ENCODE assay signal across 8 cellular contexts in the genomic region with DNA sequence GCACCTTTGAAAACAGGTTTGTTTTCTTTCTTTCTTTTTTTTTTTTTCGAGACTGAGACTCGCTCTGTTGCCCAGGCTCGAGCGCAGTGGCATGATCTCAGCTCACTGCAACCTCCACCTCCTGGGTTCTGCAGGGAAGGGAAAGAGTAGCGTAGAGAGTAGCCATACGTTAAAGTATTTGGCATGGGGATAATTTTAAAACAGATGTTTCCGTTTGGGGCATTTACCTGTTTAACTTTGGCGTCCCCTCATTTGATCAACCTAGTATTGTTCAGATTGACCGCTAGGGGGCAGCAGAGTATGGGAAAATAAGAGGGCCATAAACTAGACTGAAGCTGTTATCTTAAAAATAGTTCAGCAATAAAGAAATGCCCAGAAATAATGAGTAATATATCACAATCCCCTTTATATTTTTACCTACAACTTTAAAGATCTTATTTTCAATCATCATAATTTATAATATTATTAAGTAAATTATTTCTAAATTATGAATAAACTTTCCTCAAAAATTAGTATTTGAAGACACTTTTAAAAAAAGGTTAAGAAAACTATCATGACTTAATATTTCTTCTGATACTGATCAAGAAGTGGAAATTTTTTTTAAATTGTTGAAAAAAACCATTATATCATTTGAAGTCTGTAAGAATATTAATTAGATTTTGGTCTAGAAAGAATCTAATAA. TPM values are rescaled to one million over a fixed set of nuclear protein-coding genes. Genes with fewer than 3 reads are reported as not detected.
DNase-seq lines count a peak whose midpoint lies in the region; ATAC-seq and TF ChIP-seq lines count a peak whose summit lies in the region.

No MANE protein-coding gene starts in this region.

- H3K4me3 ChIP-seq in AG04449 (ENCODE audit: low read depth, low read length) (no peak overlapping the region), duodenal mucosa (ENCODE audit: low read depth in 1 of 2, low read length in 2 of 2) (peak overlapping the region; percentile 48 to 58)

- peak overlapping the region in 1 of 2 donors; percentile 64 for H3K9ac ChIP-seq in duodenal mucosa (ENCODE audit: low read depth in 1 of 2, low read length in 2 of 2)

- no peak overlapping the region for H3K27ac Mint-ChIP-seq in activated CD4-positive, alpha-beta T cell treated with anti-CD3 and anti-CD28 coated beads, Interleukin-2, amount 10 ng/mL, durations not matched to agents 7 days and 5 days
- no peak overlapping the region for H3K27ac Mint-ChIP-seq in memory B cell

- peaks cover 0 to 2% of the 10 kb centered on the region in 2 donors for H3K4me1 ChIP-seq in duodenal mucosa (ENCODE audit: control insufficient read depth in 1 of 2, insufficient read depth in 2 of 2, low read length in 2 of 2)

- CTCF ChIA-PET in AG04449 (lab: Yijun Ruan, JAX), result interaction anchor here (0.7 to 3.0 kb wide), 23 partner anchors 11 to 293 kb away, joined by 3 to 46 read pairs (median 5); a partner anchor contains a TSS
- CTCF ChIA-PET in activated CD4-positive, alpha-beta T cell treated with anti-CD3 and anti-CD28 coated beads, Interleukin-2, amount 10 ng/mL, durations not matched to agents 7 days and 5 days (lab: Charles Lee), result interaction anchor here (0.6 to 0.7 kb wide), 2 partner anchors 16 to 256 kb away, joined by 3 read pairs; no protein-coding TSS in a partner anchor

- H3K27me3 ChIP-seq in duodenal mucosa (ENCODE audit: control insufficient read depth in 1 of 2, insufficient read depth in 2 of 2, low read length in 2 of 2), result no peaks in the 10 kb centered on the region

- H3K4me3 Mint-ChIP-seq in activated CD4-positive, alpha-beta T cell treated with anti-CD3 and anti-CD28 coated beads, Interleukin-2, amount 10 ng/mL, durations not matched to agents 7 days and 5 days, result no peak overlapping the region
- peak overlapping the region; percentile 87 for H3K4me3 Mint-ChIP-seq in memory B cell

- ATAC-seq in GM18858 (IDR thresholded peaks at IDR 0.05; ENCODE audit: unreplicated experiment), result peak; percentile 86
- peak; percentile 90 for ATAC-seq in HG03175 (IDR thresholded peaks at IDR 0.05; ENCODE audit: unreplicated experiment)
- ATAC-seq in memory B cell (ENCODE audit: low read depth), result peak; percentile 86

- POLR2A ChIA-PET in AG04449 (lab: Yijun Ruan, JAX), result no interaction called here
- POLR2A ChIA-PET in activated CD4-positive, alpha-beta T cell treated with anti-CD3 and anti-CD28 coated beads, Interleukin-2, amount 10 ng/mL, durations not matched to agents 7 days and 5 days (lab: Charles Lee), result no interaction called here

- no peak for DNase-seq in AG04449 (ENCODE audit: low read depth, low spot score)
- peak; percentile 2 for DNase-seq in NCI-H510A (lab: John Stamatoyannopoulos, UW)
- peak; percentile 83 for DNase-seq in activated CD4-positive, alpha-beta T cell treated with anti-CD3 and anti-CD28 coated beads, Interleukin-2, amount 10 ng/mL, durations not matched to agents 7 days and 5 days
- DNase-seq in memory B cell (ENCODE audit: low spot score in 2 of 2), result peak; percentile 66 to 68
- peak; percentile 39 to 59 for DNase-seq in stimulated activated CD8-positive, alpha-beta memory T cell treated with anti-CD3 and anti-CD28 coated beads, Interleukin-2, amount 100 ng/mL, for 1 hour (ENCODE audit: low read depth in 2 of 2)

- H3K36me3 ChIP-seq in duodenal mucosa (ENCODE audit: control insufficient read depth in 1 of 2, insufficient read depth in 2 of 2, low read length in 2 of 2), result no peaks in the 10 kb centered on the region

- H3K9me3 Mint-ChIP-seq in activated CD4-positive, alpha-beta T cell treated with anti-CD3 and anti-CD28 coated beads, Interleukin-2, amount 10 ng/mL, durations not matched to agents 7 days and 5 days, result no peaks in the 10 kb centered on the region
- H3K9me3 Mint-ChIP-seq in memory B cell, result no peaks in the 10 kb centered on the region

- H3K27me3 Mint-ChIP-seq in activated CD4-positive, alpha-beta T cell treated with anti-CD3 and anti-CD28 coated beads, Interleukin-2, amount 10 ng/mL, durations not matched to agents 7 days and 5 days, result peaks cover 17% of the 10 kb centered on the region
- peaks cover 3% of the 10 kb centered on the region for H3K27me3 Mint-ChIP-seq in memory B cell

- peak; percentile 66 for TF ChIP-seq CTCF in AG04449 (IDR thresholded peaks at IDR 0.05; ENCODE audit: insufficient read depth, low read length, missing control alignments)

- H3K9me3 ChIP-seq in duodenal mucosa (ENCODE audit: control insufficient read depth in 1 of 2, low read length in 2 of 2), result no peaks in the 10 kb centered on the region

- no peak overlapping the region for H3K27ac ChIP-seq in duodenal mucosa (ENCODE audit: low read depth, low read length)

- no peaks in the 10 kb centered on the region for H3K36me3 Mint-ChIP-seq in activated CD4-positive, alpha-beta T cell treated with anti-CD3 and anti-CD28 coated beads, Interleukin-2, amount 10 ng/mL, durations not matched to agents 7 days and 5 days (ENCODE audit: low read depth)
- H3K36me3 Mint-ChIP-seq in memory B cell, result no peaks in the 10 kb centered on the region

- peaks cover 2% of the 10 kb centered on the region for H3K4me1 Mint-ChIP-seq in activated CD4-positive, alpha-beta T cell treated with anti-CD3 and anti-CD28 coated beads, Interleukin-2, amount 10 ng/mL, durations not matched to agents 7 days and 5 days
- H3K4me1 Mint-ChIP-seq in memory B cell, result peaks cover 2% of the 10 kb centered on the region

RNA-seq across cellular contexts. Expression of a gene that starts 7.6 kb away (rescaled TPM):
- total RNA-seq in activated CD4-positive, alpha-beta T cell treated with anti-CD3 and anti-CD28 coated beads, Interleukin-2, amount 10 ng/mL, durations not matched to agents 7 days and 5 days, result not detected

RNA-seq across cellular contexts. Expression of a gene that starts 17.5 kb away (rescaled TPM):
- 10 to 100 TPM; 20.2 to 24.3 TPM for total RNA-seq in activated CD4-positive, alpha-beta T cell treated with anti-CD3 and anti-CD28 coated beads, Interleukin-2, amount 10 ng/mL, durations not matched to agents 7 days and 5 days

RNA-seq across cellular contexts. Expression of a gene that starts 22.0 kb away (rescaled TPM):
- total RNA-seq in activated CD4-positive, alpha-beta T cell treated with anti-CD3 and anti-CD28 coated beads, Interleukin-2, amount 10 ng/mL, durations not matched to agents 7 days and 5 days, result not detected

RNA-seq across cellular contexts. Expression of a gene that starts 39.7 kb away (rescaled TPM):
- not detected for total RNA-seq in activated CD4-positive, alpha-beta T cell treated with anti-CD3 and anti-CD28 coated beads, Interleukin-2, amount 10 ng/mL, durations not matched to agents 7 days and 5 days

RNA-seq across cellular contexts. Expression of a gene that starts 59.1 kb away (rescaled TPM):
- total RNA-seq in activated CD4-positive, alpha-beta T cell treated with anti-CD3 and anti-CD28 coated beads, Interleukin-2, amount 10 ng/mL, durations not matched to agents 7 days and 5 days, result not detected
